In genomic region chr17:77320501-77321256, GRCh38 we compare ENCODE assay signal across 8 cellular contexts.
DNase-seq lines count a peak whose midpoint lies in the region; ATAC-seq, FAIRE-seq and TF ChIP-seq lines count a peak whose summit lies in the region.

No MANE protein-coding gene starts in this region.

- DNase-seq in BE2C = peak; percentile 4
- DNase-seq in HFFc6 = peak; percentile 70
- no peak for DNase-seq in activated CD4-positive, alpha-beta memory T cell treated with anti-CD3 and anti-CD28 coated beads for 36 hours
- DNase-seq in kidney = peak; percentile 84
- peak; percentile 69 for DNase-seq in upper lobe of right lung
- DNase-seq in stimulated activated CD4-positive, alpha-beta T cell treated with anti-CD3 and anti-CD28 coated beads, Interleukin-4, amount 100 ng/mL, for 24 hours = no peak
- no peak for DNase-seq in NCI-H526 treated with DMSO at 0.1 percent for 48 hours (lab: John Stamatoyannopoulos, UW)
- no peak for DNase-seq in mesenteric fat pad (ENCODE audit: low spot score)

- intact Hi-C loops in activated CD4-positive, alpha-beta memory T cell treated with anti-CD3 and anti-CD28 coated beads for 36 hours (cut with micrococcal nuclease) = no loop called here
- intact Hi-C loops in kidney (cut with DNase I) = no loop called here
- intact Hi-C loops in upper lobe of right lung (cut with DNase I) = no loop called here

- H3K4me3 ChIP-seq in BE2C (ENCODE audit: low read depth, low read length) = peak overlapping the region; percentile 50
- H3K4me3 ChIP-seq in kidney (ENCODE audit: low read length in 2 of 2) = peak overlapping the region in 1 of 2 donors; percentile 56
- H3K4me3 ChIP-seq in upper lobe of right lung = peak overlapping the region; percentile 54

- peak overlapping the region; percentile 100 for H3K27ac Mint-ChIP-seq in HFFc6
- H3K27ac Mint-ChIP-seq in activated CD4-positive, alpha-beta memory T cell treated with anti-CD3 and anti-CD28 coated beads for 36 hours = no peak overlapping the region

- POLR2A ChIA-PET in activated CD4-positive, alpha-beta memory T cell treated with anti-CD3 and anti-CD28 coated beads for 36 hours (lab: Charles Lee) = no interaction called here

- no peaks in the 10 kb centered on the region for H3K27me3 ChIP-seq in BE2C
- H3K27me3 ChIP-seq in upper lobe of right lung = no peaks in the 10 kb centered on the region

- peaks cover 12% of the 10 kb centered on the region for H3K27me3 Mint-ChIP-seq in HFFc6 (ENCODE audit: insufficient read depth)
- H3K27me3 Mint-ChIP-seq in activated CD4-positive, alpha-beta memory T cell treated with anti-CD3 and anti-CD28 coated beads for 36 hours = no peaks in the 10 kb centered on the region

- no peaks in the 10 kb centered on the region for H3K36me3 ChIP-seq in BE2C
- H3K36me3 ChIP-seq in kidney (ENCODE audit: control insufficient read depth in 1 of 2, insufficient read depth in 2 of 2, low read length in 2 of 2) = no peaks in the 10 kb centered on the region
- H3K36me3 ChIP-seq in upper lobe of right lung = no peaks in the 10 kb centered on the region

- peak overlapping the region in 1 of 2 donors; percentile 30 for H3K9ac ChIP-seq in kidney (ENCODE audit: low read length in 2 of 2)

- H3K9me3 ChIP-seq in BE2C = no peaks in the 10 kb centered on the region
- no peaks in the 10 kb centered on the region for H3K9me3 ChIP-seq in kidney (ENCODE audit: control insufficient read depth in 1 of 2, low read length in 2 of 2)
- no peaks in the 10 kb centered on the region for H3K9me3 ChIP-seq in upper lobe of right lung

- CTCF ChIA-PET in activated CD4-positive, alpha-beta memory T cell treated with anti-CD3 and anti-CD28 coated beads for 36 hours (lab: Charles Lee) = interaction anchor here (0.6 to 1.5 kb wide), 2 partner anchors 10 to 110 kb away, joined by 3 to 4 read pairs; no protein-coding TSS in a partner anchor

- FAIRE-seq in kidney (lab: Jason Lieb, UNC) = no peak

- peaks cover 18% of the 10 kb centered on the region for H3K36me3 Mint-ChIP-seq in HFFc6 (ENCODE audit: low read depth)
- H3K36me3 Mint-ChIP-seq in activated CD4-positive, alpha-beta memory T cell treated with anti-CD3 and anti-CD28 coated beads for 36 hours = no peaks in the 10 kb centered on the region

- peaks cover 70% of the 10 kb centered on the region for H3K4me1 Mint-ChIP-seq in HFFc6 (ENCODE audit: low read depth)
- peaks cover 45% of the 10 kb centered on the region for H3K4me1 Mint-ChIP-seq in activated CD4-positive, alpha-beta memory T cell treated with anti-CD3 and anti-CD28 coated beads for 36 hours (ENCODE audit: low read depth)

- no peak for ATAC-seq in upper lobe of right lung

- H3K27ac ChIP-seq in kidney (ENCODE audit: low read depth in 2 of 2, low read length in 2 of 2) (peak overlapping the region; percentile 64 to 82), upper lobe of right lung (peak overlapping the region; percentile 89)

- no peaks in the 10 kb centered on the region; the same call in 1 of the 2 replicates for H3K9me3 Mint-ChIP-seq in HFFc6
- H3K9me3 Mint-ChIP-seq in activated CD4-positive, alpha-beta memory T cell treated with anti-CD3 and anti-CD28 coated beads for 36 hours = no peaks in the 10 kb centered on the region

- TF ChIP-seq CTCF in BE2C (IDR thresholded peaks at IDR 0.05; ENCODE audit: low read depth, low read length) (no peak), HFFc6 (IDR thresholded peaks at IDR 0.05) (no peak), kidney (IDR thresholded peaks at IDR 0.05; ENCODE audit: borderline replicate concordance, extremely low read depth, insufficient read depth) (no peak), upper lobe of right lung (IDR thresholded peaks at IDR 0.05) (no peak)

- H3K4me3 Mint-ChIP-seq in HFFc6 = peak overlapping the region; percentile 95
- peak overlapping the region; percentile 87 for H3K4me3 Mint-ChIP-seq in activated CD4-positive, alpha-beta memory T cell treated with anti-CD3 and anti-CD28 coated beads for 36 hours

- H3K4me1 ChIP-seq in BE2C (peaks cover 44% of the 10 kb centered on the region), kidney (ENCODE audit: control insufficient read depth in 1 of 2, insufficient read depth in 1 of 2, low read depth in 1 of 2, low read length in 2 of 2) (peaks cover 34 to 46% of the 10 kb centered on the region in 2 donors), upper lobe of right lung (peaks cover 77% of the 10 kb centered on the region)

Comparison
In these comparisons a context has a peak if more than half of its experiments do, and no peak if none do; other contexts are left out.
1. DNase-seq: peak in BE2C (single experiment), HFFc6 (single experiment), kidney (single experiment) and upper lobe of right lung (single experiment); none in activated CD4-positive, alpha-beta memory T cell treated with anti-CD3 and anti-CD28 coated beads for 36 hours (single experiment), stimulated activated CD4-positive, alpha-beta T cell treated with anti-CD3 and anti-CD28 coated beads, Interleukin-4, amount 100 ng/mL, for 24 hours (single experiment), NCI-H526 treated with DMSO at 0.1 percent for 48 hours (single experiment) and mesenteric fat pad (single experiment).